12 cellular contexts compared by ENCODE assay signal in genomic region chr2:209121691-209122090, GRCh38.
A peak's percentile ranks its signal among the peaks of the same experiment; 100 is the strongest.
DNase-seq lines count a peak whose midpoint lies in the region; ATAC-seq and TF ChIP-seq lines count a peak whose summit lies in the region.
"Had no signal": no experiment of that assay in that cellular context is flagged by ENCODE, and none has a peak within 500 bp of the region (broad histone marks: within the 10 kb centered on the region; RNA-seq: fewer than 3 reads in every experiment).

No MANE protein-coding gene starts in this region.

- no peaks in the 10 kb centered on the region for H3K79me2 ChIP-seq in Karpas-422 (ENCODE audit: low read length)

- 0 out of 2 replicates have a peak, but pooled peaks cover 3% of the 10 kb centered on the region for H3K9me2 ChIP-seq in Karpas-422 (replicated peaks; ENCODE audit: insufficient read depth, low read length)

- ATAC-seq in GM18511 (IDR thresholded peaks at IDR 0.05; ENCODE audit: unreplicated experiment) (peak; percentile 99), GM21423 (IDR thresholded peaks at IDR 0.05; ENCODE audit: unreplicated experiment) (peak; percentile 96), HG03060 (IDR thresholded peaks at IDR 0.05; ENCODE audit: low read depth, unreplicated experiment) (peak; percentile 97), SK-N-SH treated with all-trans-retinoic acid at 6 μM for 48 hours (no peak)
- ATAC-seq: left cardiac atrium had no signal

- no peak overlapping the region for H3K4me2 ChIP-seq in Karpas-422 (ENCODE audit: low read depth, low read length, poor library complexity, severe bottlenecking)

- DNase-seq in NOMO-1 treated with DMSO at 0.1 percent for 48 hours (lab: John Stamatoyannopoulos, UW; ENCODE audit: unreplicated experiment) (peak; percentile 90), Karpas-422 (no peak), Kasumi-1 (lab: John Stamatoyannopoulos, UW) (no peak)
- no peak for DNase-seq in activated naive CD4-positive, alpha-beta T cell (lab: John Stamatoyannopoulos, UW)
- DNase-seq: left cardiac atrium, NCI-H1436 treated with DMSO at 0.1 percent for 48 hours, Peyer's patch had no signal

- H2AFZ ChIP-seq in Karpas-422 (ENCODE audit: low read length), result no peak overlapping the region

- no peak overlapping the region for H3K4me3 ChIP-seq in Karpas-422 (ENCODE audit: low read length)
- H3K4me3 ChIP-seq: Peyer's patch had no signal

- H3K36me3 ChIP-seq in Karpas-422 (ENCODE audit: insufficient read depth, low read length), result no peaks in the 10 kb centered on the region
- H3K36me3 ChIP-seq: Peyer's patch had no signal

- no peaks in the 10 kb centered on the region for H3K4me1 ChIP-seq in Karpas-422 (ENCODE audit: low read length)
- H3K4me1 ChIP-seq: Peyer's patch had no signal

- H3K27me3 ChIP-seq in Karpas-422 (ENCODE audit: low read length), result no peaks in the 10 kb centered on the region
- H3K27me3 ChIP-seq: Peyer's patch had no signal

- H3K9ac ChIP-seq in Karpas-422 (ENCODE audit: low read length), result no peak overlapping the region

- no peak overlapping the region for H3K27ac ChIP-seq in Karpas-422 (ENCODE audit: low read length)
- H3K27ac ChIP-seq: HL-60, Peyer's patch had no signal

- H4K20me1 ChIP-seq in Karpas-422 (ENCODE audit: insufficient read depth, low read depth, low read length), result no peaks in the 10 kb centered on the region

- H3K9me3 ChIP-seq in Karpas-422 (ENCODE audit: low read length), result no peaks in the 10 kb centered on the region
- H3K9me3 ChIP-seq: Peyer's patch had no signal

TF ChIP-seq in SK-N-SH treated with all-trans-retinoic acid at 6 μM for 48 hours, 23 proteins besides CTCF, POLR2A, EP300 and RAD21:
- TF ChIP-seq ISL1 (CRISPR knock-in tag; IDR thresholded peaks at IDR 0.05), result no peak
- no peak for TF ChIP-seq BACH2 (CRISPR knock-in tag; IDR thresholded peaks at IDR 0.05; ENCODE audit: borderline replicate concordance)
- no peak for TF ChIP-seq RARB (CRISPR knock-in tag; IDR thresholded peaks at IDR 0.05)
- TF ChIP-seq ZC3H10 (CRISPR knock-in tag; IDR thresholded peaks at IDR 0.05), result no peak
- no peak for TF ChIP-seq CREB5 (CRISPR knock-in tag; IDR thresholded peaks at IDR 0.05; ENCODE audit: low read depth)
- TF ChIP-seq ZFP3 (CRISPR knock-in tag; IDR thresholded peaks at IDR 0.05), result no peak
